Comparison of ENCODE assay signal across 13 cellular contexts in genomic region chr12:67019070-67019469, GRCh38.
DNase-seq lines count a peak whose midpoint lies in the region.
"Had no signal": no experiment of that assay in that cellular context is flagged by ENCODE, and none has a peak within 500 bp of the region (broad histone marks: within the 10 kb centered on the region; RNA-seq: fewer than 3 reads in every experiment).

No MANE protein-coding gene starts in this region.

- no peak overlapping the region for H3K4me3 ChIP-seq in iPS-18a (ENCODE audit: low read length)
- H3K4me3 ChIP-seq: ovary had no signal

- no peaks in the 10 kb centered on the region for H3K9me3 Mint-ChIP-seq in activated CD4-positive, alpha-beta memory T cell treated with anti-CD3 and anti-CD28 coated beads for 36 hours
- H3K9me3 Mint-ChIP-seq in activated CD4-positive, alpha-beta memory T cell treated with anti-CD3 and anti-CD28 coated beads, Interleukin-2, amount 10 ng/mL, durations not matched to agents 7 days and 5 days = no peaks in the 10 kb centered on the region
- H3K9me3 Mint-ChIP-seq: type B pancreatic cell had no signal

- H3K4me3 Mint-ChIP-seq in activated CD4-positive, alpha-beta memory T cell treated with anti-CD3 and anti-CD28 coated beads for 36 hours = no peak overlapping the region
- H3K4me3 Mint-ChIP-seq in activated CD4-positive, alpha-beta memory T cell treated with anti-CD3 and anti-CD28 coated beads, Interleukin-2, amount 10 ng/mL, durations not matched to agents 7 days and 5 days = no peak overlapping the region
- H3K4me3 Mint-ChIP-seq: type B pancreatic cell had no signal

- no peak for DNase-seq in activated CD4-positive, alpha-beta memory T cell treated with anti-CD3 and anti-CD28 coated beads for 36 hours
- no peak for DNase-seq in activated CD4-positive, alpha-beta memory T cell treated with anti-CD3 and anti-CD28 coated beads, Interleukin-2, amount 10 ng/mL, durations not matched to agents 7 days and 5 days
- peak; percentile 53 for DNase-seq in RPMI8226
- DNase-seq in stimulated activated CD4-positive, alpha-beta T cell treated with anti-CD3 and anti-CD28 coated beads, Interleukin-12 subunit alpha, Interleukin-12 subunit beta, amount 100 ng/mL, for 4 hours = no peak
- no peak for DNase-seq in C1 segment of cervical spinal cord (lab: John Stamatoyannopoulos, UW)
- DNase-seq in T-helper 9 cell = no peak
- DNase-seq in HT-29 (ENCODE audit: low spot score) = no peak
- DNase-seq: activated T-cell treated with anti-CD3 and anti-CD28 coated beads, Interleukin-2, amount 50 U/mL, for 1 hour; midbrain; NCI-H1417 treated with DMSO at 0.1 percent for 48 hours; ovary had no signal

- H3K36me3 Mint-ChIP-seq in activated CD4-positive, alpha-beta memory T cell treated with anti-CD3 and anti-CD28 coated beads for 36 hours = no peaks in the 10 kb centered on the region
- no peaks in the 10 kb centered on the region for H3K36me3 Mint-ChIP-seq in activated CD4-positive, alpha-beta memory T cell treated with anti-CD3 and anti-CD28 coated beads, Interleukin-2, amount 10 ng/mL, durations not matched to agents 7 days and 5 days (ENCODE audit: low read depth)
- H3K36me3 Mint-ChIP-seq: type B pancreatic cell had no signal

- H3K36me3 ChIP-seq in iPS-18a (ENCODE audit: control insufficient read depth, low read depth, low read length) = no peaks in the 10 kb centered on the region
- H3K36me3 ChIP-seq: ovary had no signal

- H3K27ac Mint-ChIP-seq in activated CD4-positive, alpha-beta memory T cell treated with anti-CD3 and anti-CD28 coated beads for 36 hours = peak overlapping the region; percentile 14
- no peak overlapping the region for H3K27ac Mint-ChIP-seq in activated CD4-positive, alpha-beta memory T cell treated with anti-CD3 and anti-CD28 coated beads, Interleukin-2, amount 10 ng/mL, durations not matched to agents 7 days and 5 days
- H3K27ac Mint-ChIP-seq: type B pancreatic cell had no signal

- CTCF ChIA-PET in activated CD4-positive, alpha-beta memory T cell treated with anti-CD3 and anti-CD28 coated beads for 36 hours (lab: Charles Lee) = no interaction called here
- CTCF ChIA-PET in activated CD4-positive, alpha-beta memory T cell treated with anti-CD3 and anti-CD28 coated beads, Interleukin-2, amount 10 ng/mL, durations not matched to agents 7 days and 5 days (lab: Charles Lee) = no interaction called here

- intact Hi-C loops in activated CD4-positive, alpha-beta memory T cell treated with anti-CD3 and anti-CD28 coated beads for 36 hours (cut with micrococcal nuclease) = no loop called here

- H3K9ac ChIP-seq in iPS-18a (ENCODE audit: low read length) = peak overlapping the region; percentile 13

- peaks cover 31% of the 10 kb centered on the region for H3K4me1 ChIP-seq in iPS-18a (ENCODE audit: control insufficient read depth, low read depth, low read length)

- peaks cover 3% of the 10 kb centered on the region for H3K4me1 Mint-ChIP-seq in activated CD4-positive, alpha-beta memory T cell treated with anti-CD3 and anti-CD28 coated beads for 36 hours (ENCODE audit: low read depth)
- no peaks in the 10 kb centered on the region for H3K4me1 Mint-ChIP-seq in activated CD4-positive, alpha-beta memory T cell treated with anti-CD3 and anti-CD28 coated beads, Interleukin-2, amount 10 ng/mL, durations not matched to agents 7 days and 5 days

- no peak overlapping the region for H3K27ac ChIP-seq in iPS-18a (ENCODE audit: low read length)
- H3K27ac ChIP-seq: ovary had no signal

- no peaks in the 10 kb centered on the region for H3K27me3 Mint-ChIP-seq in activated CD4-positive, alpha-beta memory T cell treated with anti-CD3 and anti-CD28 coated beads for 36 hours
- peaks cover 4% of the 10 kb centered on the region for H3K27me3 Mint-ChIP-seq in activated CD4-positive, alpha-beta memory T cell treated with anti-CD3 and anti-CD28 coated beads, Interleukin-2, amount 10 ng/mL, durations not matched to agents 7 days and 5 days
- H3K27me3 Mint-ChIP-seq: type B pancreatic cell had no signal

- POLR2A ChIA-PET in activated CD4-positive, alpha-beta memory T cell treated with anti-CD3 and anti-CD28 coated beads for 36 hours (lab: Charles Lee) = interaction anchor here (0.6 kb wide), 1 partner anchor 1905 kb away, joined by 4 read pairs; no protein-coding TSS in a partner anchor
- POLR2A ChIA-PET in activated CD4-positive, alpha-beta memory T cell treated with anti-CD3 and anti-CD28 coated beads, Interleukin-2, amount 10 ng/mL, durations not matched to agents 7 days and 5 days (lab: Charles Lee) = no interaction called here

- no peaks in the 10 kb centered on the region for H3K9me3 ChIP-seq in iPS-18a (ENCODE audit: control insufficient read depth, low read depth, low read length)
- H3K9me3 ChIP-seq: ovary had no signal

- no peaks in the 10 kb centered on the region for H3K27me3 ChIP-seq in iPS-18a (ENCODE audit: control insufficient read depth, insufficient read depth, low read length)
- H3K27me3 ChIP-seq: ovary had no signal
